20 cellular contexts compared by ENCODE assay signal in genomic region chr10:112039823-112040222, GRCh38.
DNase-seq lines count a peak whose midpoint lies in the region; ATAC-seq, FAIRE-seq and TF ChIP-seq lines count a peak whose summit lies in the region.
"Had no signal": no experiment of that assay in that cellular context is flagged by ENCODE, and none has a peak within 500 bp of the region (broad histone marks: within the 10 kb centered on the region; RNA-seq: fewer than 3 reads in every experiment).

No MANE protein-coding gene starts in this region.

- peak; percentile 17 for DNase-seq in HT1080 (ENCODE audit: low read depth)
- DNase-seq in M059J (ENCODE audit: low read depth) = peak; percentile 2
- DNase-seq in epithelial cell of prostate (ENCODE audit: low read depth, low spot score) = no peak
- no peak for DNase-seq in keratinocyte (ENCODE audit: low read depth, low spot score)
- no peak for DNase-seq in effector memory CD4-positive, alpha-beta T cell
- no peak for DNase-seq in activated CD4-positive, CD25-positive, alpha-beta regulatory T cell (lab: John Stamatoyannopoulos, UW)
- no peak for DNase-seq in smooth muscle cell (lab: John Stamatoyannopoulos, UW; ENCODE audit: unreplicated experiment)
- DNase-seq: C1 segment of cervical spinal cord; Caco-2; CD8-positive, alpha-beta T cell; DMS153; DND-41; GDM1; GM23248; H7; HCEC 1CT had no signal

- H3K4me2 ChIP-seq in keratinocyte (ENCODE audit: control insufficient read depth, extremely low read depth, insufficient read depth, low read depth, low read length) (peak overlapping the region; percentile 61), smooth muscle cell (no peak overlapping the region)

- no peak for ATAC-seq in GM18861 (IDR thresholded peaks at IDR 0.05; ENCODE audit: unreplicated experiment)
- ATAC-seq: CD8-positive, alpha-beta T cell; GM12878 had no signal

- no peaks in the 10 kb centered on the region for H3F3A ChIP-seq in smooth muscle cell (ENCODE audit: low read depth)

- H3K27me3 ChIP-seq in keratinocyte (ENCODE audit: control insufficient read depth, extremely low read depth, insufficient read depth, low read length) (no peaks in the 10 kb centered on the region), smooth muscle cell (ENCODE audit: low read depth) (no peaks in the 10 kb centered on the region)
- no peaks in the 10 kb centered on the region for H3K27me3 ChIP-seq in effector memory CD4-positive, alpha-beta T cell (replicated peaks; ENCODE audit: control insufficient read depth, insufficient read depth, low read length, poor library complexity, severe bottlenecking)

- FAIRE-seq in keratinocyte (lab: Jason Lieb, UNC) = peak; percentile 84
- FAIRE-seq: GM12878, GM18507, H1 had no signal

- H2AFZ ChIP-seq in keratinocyte (ENCODE audit: control insufficient read depth, low read length) (peak overlapping the region; percentile 75), smooth muscle cell (ENCODE audit: low read depth) (no peak overlapping the region)
- H2AFZ ChIP-seq: GM23248 had no signal

- H3K79me2 ChIP-seq in keratinocyte (ENCODE audit: control insufficient read depth, insufficient read depth, low read length) (no peaks in the 10 kb centered on the region), smooth muscle cell (ENCODE audit: low read depth) (no peaks in the 10 kb centered on the region)

- peaks cover 19% of the 10 kb centered on the region for H3K4me1 ChIP-seq in keratinocyte (ENCODE audit: control insufficient read depth, extremely low read depth, insufficient read depth, low read length)
- H3K4me1 ChIP-seq in effector memory CD4-positive, alpha-beta T cell (ENCODE audit: control insufficient read depth, insufficient read depth, low read length, poor library complexity, severe bottlenecking) = no peaks in the 10 kb centered on the region
- no peaks in the 10 kb centered on the region for H3K4me1 ChIP-seq in smooth muscle cell (ENCODE audit: low read depth)
- H3K4me1 ChIP-seq: Caco-2 had no signal

- H3K9me3 ChIP-seq in keratinocyte (ENCODE audit: control insufficient read depth, low read depth, low read length) = no peaks in the 10 kb centered on the region
- no peaks in the 10 kb centered on the region for H3K9me3 ChIP-seq in effector memory CD4-positive, alpha-beta T cell (ENCODE audit: control insufficient read depth, low read length)
- no peaks in the 10 kb centered on the region for H3K9me3 ChIP-seq in smooth muscle cell (replicated peaks; ENCODE audit: low read depth)
- H3K9me3 ChIP-seq: Caco-2 had no signal

- WGBS in smooth muscle cell (ENCODE audit: low lambda C conversion rate) = 77% methylated on average over 3 of the region's 3 CpGs

- H4K20me1 ChIP-seq in keratinocyte (ENCODE audit: control insufficient read depth, extremely low read depth, insufficient read depth, low read length) (no peaks in the 10 kb centered on the region), smooth muscle cell (ENCODE audit: low read depth) (no peaks in the 10 kb centered on the region)

- TF ChIP-seq CTCF in keratinocyte (optimal IDR thresholded peaks at IDR 0.05 in 1 of 3, IDR thresholded peaks at IDR 0.05 in 1 of 3, conservative IDR thresholded peaks at IDR 0.05 in 1 of 3; ENCODE audit: extremely low read depth in 1 of 3, insufficient read depth in 2 of 3, low read length in 3 of 3) = no peak
- no peak for TF ChIP-seq CTCF in smooth muscle cell (IDR thresholded peaks at IDR 0.05; ENCODE audit: borderline replicate concordance, insufficient read depth, poor library complexity, severe bottlenecking)

- dilution Hi-C loops in keratinocyte (cut with MboI; ENCODE audit: extremely low pct_ligation_motif_present, low sequenced_read_pairs) = no loop called here

- peak overlapping the region in 2 of 3 experiments; percentile 11 to 23 for H3K4me3 ChIP-seq in keratinocyte (ENCODE audit: control insufficient read depth in 2 of 3, extremely low read depth in 1 of 3, insufficient read depth in 2 of 3, low read depth in 1 of 3, low read length in 3 of 3)
- no peak overlapping the region for H3K4me3 ChIP-seq in effector memory CD4-positive, alpha-beta T cell (ENCODE audit: insufficient read depth, low read depth, low read length, poor library complexity, severe bottlenecking)
- H3K4me3 ChIP-seq in smooth muscle cell = no peak overlapping the region
- H3K4me3 ChIP-seq: GM12878, GM23248 had no signal

- H3K36me3 ChIP-seq in keratinocyte (ENCODE audit: control insufficient read depth in 2 of 2, extremely low read depth in 1 of 2, insufficient read depth in 2 of 2, low read length in 2 of 2) (no peaks in the 10 kb centered on the region), smooth muscle cell (ENCODE audit: low read depth) (no peaks in the 10 kb centered on the region)
- no peaks in the 10 kb centered on the region for H3K36me3 ChIP-seq in effector memory CD4-positive, alpha-beta T cell (ENCODE audit: control insufficient read depth, insufficient read depth, low read length)

- no peaks in the 10 kb centered on the region for H3K9me1 ChIP-seq in keratinocyte (ENCODE audit: control insufficient read depth, extremely low read depth, insufficient read depth, low read length)

- H3K9ac ChIP-seq in keratinocyte (ENCODE audit: control insufficient read depth, extremely low read depth, insufficient read depth, low read length) = no peak overlapping the region
- no peak overlapping the region for H3K9ac ChIP-seq in smooth muscle cell (ENCODE audit: low read depth)
- H3K9ac ChIP-seq: GM23248 had no signal

- peak overlapping the region; percentile 11 for H3K27ac ChIP-seq in epithelial cell of prostate
- H3K27ac ChIP-seq in keratinocyte (ENCODE audit: control insufficient read depth, insufficient read depth, low read length) = no peak overlapping the region
- no peak overlapping the region for H3K27ac ChIP-seq in effector memory CD4-positive, alpha-beta T cell (ENCODE audit: insufficient read depth, low read length, poor library complexity, severe bottlenecking)
- no peak overlapping the region for H3K27ac ChIP-seq in smooth muscle cell (ENCODE audit: low read depth)
- H3K27ac ChIP-seq: GM23248 had no signal

Comparison
In these comparisons a context has a peak if more than half of its experiments do, and no peak if none do; other contexts are left out.
1. DNase-seq: peak in HT1080 (single experiment) and M059J (single experiment); none in epithelial cell of prostate (single experiment), keratinocyte (single experiment), effector memory CD4-positive, alpha-beta T cell (0 of 3), activated CD4-positive, CD25-positive, alpha-beta regulatory T cell (0 of 4) and smooth muscle cell (single experiment).
2. H3K4me3 ChIP-seq: peak in keratinocyte (2 of 3); none in effector memory CD4-positive, alpha-beta T cell (single experiment) and smooth muscle cell (single experiment).